Comparison of ENCODE assay signal across 7 cellular contexts in the genomic region with DNA sequence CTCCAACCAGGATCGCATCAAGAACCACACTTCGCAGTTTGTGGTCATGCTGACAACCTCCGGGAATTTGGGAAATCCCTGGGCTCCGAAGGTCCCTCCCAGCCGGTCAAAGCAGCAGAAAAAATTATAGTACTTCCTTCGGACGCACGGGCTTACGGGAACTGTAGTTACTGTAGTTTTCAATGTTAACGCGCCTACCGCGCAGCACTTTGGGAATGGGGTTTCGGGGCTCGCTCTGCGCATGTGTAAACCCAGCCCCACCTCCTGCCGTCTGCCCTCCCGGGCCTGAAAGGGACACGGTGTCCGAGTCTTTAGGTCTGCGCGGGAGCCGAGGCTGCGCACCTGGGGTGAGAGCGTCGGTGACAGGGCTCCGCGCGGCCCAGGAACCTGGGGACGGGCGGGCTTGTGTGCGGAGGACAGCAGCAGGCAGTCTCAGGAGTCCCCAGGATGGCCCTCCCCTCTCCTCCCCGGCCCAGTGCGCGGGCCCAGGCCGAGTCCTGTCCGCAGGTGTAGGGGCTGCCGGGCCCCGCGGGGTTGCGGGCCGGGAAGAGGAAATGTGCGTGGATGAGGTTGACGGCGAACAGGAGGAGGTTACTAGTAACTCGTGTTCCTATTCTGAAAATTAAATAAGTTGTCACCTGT. TPM values are rescaled to one million over a fixed set of nuclear protein-coding genes. Genes with fewer than 3 reads are reported as not detected.
A peak's percentile ranks its signal among the peaks of the same experiment; 100 is the strongest.
DNase-seq lines count a peak whose midpoint lies in the region; ATAC-seq and TF ChIP-seq lines count a peak whose summit lies in the region.
"Not testable (repeated sequence)": the region's sequence is repeated elsewhere in the genome, so short reads cannot be mapped to it uniquely, and the experiment has no call there.

ZNF658 (plus strand) TSS at position 236 of the 642 bp plus-strand sequence. CDS start 2,837 bp downstream, outside the sequence.

- peak within 1 kb of the TSS; percentile 65 for H2AFZ ChIP-seq in PC-3 (ENCODE audit: low read length)

- H3K4me1 ChIP-seq in PC-3 (ENCODE audit: insufficient read depth, low read length), result not testable (repeated sequence)

- DNase-seq in PC-3 (peak; percentile 94), epithelial cell of prostate (ENCODE audit: low read depth, low spot score) (peak; percentile 46), lung microvascular endothelial cell (ENCODE audit: low read depth in 2 of 2) (peak; percentile 88 to 91)
- DNase-seq in activated T-cell treated with anti-CD3 and anti-CD28 coated beads, Interleukin-2, amount 50 U/mL, for 48 hours, result peak; percentile 75 to 83
- DNase-seq in stimulated activated CD4-positive, alpha-beta T cell treated with anti-CD3 and anti-CD28 coated beads, Interleukin-12 subunit alpha, Interleukin-12 subunit beta, amount 100 ng/mL, for 4 hours, result peak; percentile 60

- intact Hi-C loops in PC-3 (cut with micrococcal nuclease), result not testable (repeated sequence)

- not testable (repeated sequence) for BruUV-seq in PC-3 (replicated peaks; lab: Mats Ljungman, UMichigan)

- CTCF ChIA-PET in PC-3 (lab: Charles Lee), result not testable (repeated sequence)

- H3K4me3 ChIP-seq in PC-3 (ENCODE audit: low read length), result peak within 1 kb of the TSS; percentile 71

- POLR2A ChIA-PET in PC-3 (lab: Charles Lee; ENCODE audit: unreplicated experiment), result not testable (repeated sequence)

- not testable (repeated sequence) for H3K27me3 ChIP-seq in PC-3 (ENCODE audit: low read length)

- H3K9ac ChIP-seq in PC-3 (ENCODE audit: low read length), result peak within 1 kb of the TSS; percentile 73

- H3K27ac ChIP-seq in PC-3 (ENCODE audit: low read length), result not testable (repeated sequence)
- peak within 1 kb of the TSS; percentile 56 for H3K27ac ChIP-seq in epithelial cell of prostate

- not testable (repeated sequence) for H3K9me2 ChIP-seq in PC-3 (replicated peaks; ENCODE audit: low read length)

- not testable (repeated sequence) for TF ChIP-seq CTCF in PC-3 (conservative IDR thresholded peaks at IDR 0.05; ENCODE audit: low read depth, low read length)

- H3F3A ChIP-seq in PC-3 (ENCODE audit: low read length, unreplicated experiment), result not testable (repeated sequence)

- not testable (repeated sequence) for H3K9me3 ChIP-seq in PC-3 (ENCODE audit: low read length)

- peak within 1 kb of the TSS; percentile 85 for H3K4me2 ChIP-seq in PC-3 (ENCODE audit: low read length)

- not testable (repeated sequence) for H4K20me1 ChIP-seq in PC-3 (ENCODE audit: low read length)

- ATAC-seq in GM18909 (IDR thresholded peaks at IDR 0.05; ENCODE audit: poor library complexity, unreplicated experiment), result peak; percentile 97
- peak; percentile 89 for ATAC-seq in HG02973 (IDR thresholded peaks at IDR 0.05; ENCODE audit: unreplicated experiment)
- peak; percentile 96 for ATAC-seq in PC-3

- not testable (repeated sequence) for H3K36me3 ChIP-seq in PC-3 (ENCODE audit: low read depth, low read length)

- not testable (repeated sequence) for H3K79me2 ChIP-seq in PC-3 (ENCODE audit: low read length)

RNA-seq across cellular contexts. Expression of gene ZNF658, which starts in this region (rescaled TPM):
- 3.1 and 3.8 TPM in 2 replicates for total RNA-seq in PC-3 (2014; rRNA removed)
- total RNA-seq in lung microvascular endothelial cell, result 4.2 and 7.4 TPM in 2 replicates
